ENCODE assay signal across 1 cellular context in genomic region chr14:22854296-22854695, GRCh38. TPM values are rescaled to one million over a fixed set of nuclear protein-coding genes. Genes with fewer than 3 reads are reported as not detected.
"Had no signal": no experiment of that assay in that cellular context is flagged by ENCODE, and none has a peak within 500 bp of the region (broad histone marks: within the 10 kb centered on the region; RNA-seq: fewer than 3 reads in every experiment).

No MANE protein-coding gene starts in this region.

RNA-seq across cellular contexts. Expression of gene REM2, which starts 28.7 kb away (rescaled TPM):
- polyA plus RNA-seq: GM23248 had no signal
